Comparison of ENCODE assay signal across 12 cellular contexts in the genomic region with DNA sequence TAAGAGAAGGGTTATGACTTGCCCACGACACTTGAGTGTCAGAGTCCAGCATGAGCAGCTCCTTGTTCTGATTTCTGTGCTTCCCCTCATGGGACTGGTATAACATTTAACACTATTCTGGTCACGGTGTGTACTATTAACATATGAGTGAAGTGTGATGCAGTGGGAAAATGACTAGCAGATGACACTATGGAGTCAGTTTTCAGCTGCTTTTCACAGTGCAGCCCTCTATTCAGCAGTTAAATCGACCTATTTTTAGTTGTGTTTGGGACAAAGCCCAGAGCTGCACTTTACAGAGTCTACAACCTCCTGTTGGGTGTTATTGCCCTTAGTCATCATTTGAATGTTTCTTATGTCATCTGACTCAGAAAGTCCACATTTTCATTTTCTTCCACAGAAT. TPM values are rescaled to one million over a fixed set of nuclear protein-coding genes. Genes with fewer than 3 reads are reported as not detected.
DNase-seq lines count a peak whose midpoint lies in the region; ATAC-seq, FAIRE-seq and TF ChIP-seq lines count a peak whose summit lies in the region.
"Had no signal": no experiment of that assay in that cellular context is flagged by ENCODE, and none has a peak within 500 bp of the region (broad histone marks: within the 10 kb centered on the region; RNA-seq: fewer than 3 reads in every experiment).

No MANE protein-coding gene starts in this region.

- no peak overlapping the region for H2AFZ ChIP-seq in endothelial cell of umbilical vein (ENCODE audit: low read depth, low read length)

- CTCF ChIA-PET in AG04450 (lab: Charles Lee) = interaction anchor here (1.1 kb wide), 1 partner anchor 146 kb away, joined by 3 read pairs; no protein-coding TSS in a partner anchor
- CTCF ChIA-PET in endothelial cell of umbilical vein (lab: Charles Lee) = interaction anchor here (1.1 to 1.4 kb wide), 3 partner anchors 15 to 111 kb away, joined by 3 to 6 read pairs (median 3); no protein-coding TSS in a partner anchor

- H3K4me3 Mint-ChIP-seq in stimulated activated naive CD8-positive, alpha-beta T cell treated with anti-CD3 and anti-CD28 coated beads, Interleukin-15, amount 100 ng/mL, for 72 hours = no peak overlapping the region
- H3K4me3 Mint-ChIP-seq: CD4-positive, CD25-positive, alpha-beta regulatory T cell had no signal

- no peaks in the 10 kb centered on the region for H3K9me1 ChIP-seq in endothelial cell of umbilical vein (replicated peaks; ENCODE audit: control insufficient read depth, extremely low read depth, insufficient read depth, low read length)

- H3K27me3 Mint-ChIP-seq in stimulated activated naive CD8-positive, alpha-beta T cell treated with anti-CD3 and anti-CD28 coated beads, Interleukin-15, amount 100 ng/mL, for 72 hours = no peaks in the 10 kb centered on the region
- H3K27me3 Mint-ChIP-seq: CD4-positive, CD25-positive, alpha-beta regulatory T cell had no signal

- intact Hi-C loops in endothelial cell of umbilical vein (cut with micrococcal nuclease) = no loop called here

- DNase-seq in AG04450 (ENCODE audit: low read depth, low spot score) = peak; percentile 46
- DNase-seq in NCI-H226 = peak; percentile 31
- DNase-seq in endothelial cell of umbilical vein (ENCODE audit: low read depth, low spot score) = peak; percentile 90
- no peak for DNase-seq in stimulated activated naive CD8-positive, alpha-beta T cell treated with anti-CD3 and anti-CD28 coated beads, Interleukin-15, amount 100 ng/mL, for 72 hours
- DNase-seq in D341Med (ENCODE audit: low spot score) = no peak
- DNase-seq: CD4-positive, CD25-positive, alpha-beta regulatory T cell; central memory CD4-positive, alpha-beta T cell; NCI-H526; T-helper 1 cell had no signal

- H3K9me3 Mint-ChIP-seq in stimulated activated naive CD8-positive, alpha-beta T cell treated with anti-CD3 and anti-CD28 coated beads, Interleukin-15, amount 100 ng/mL, for 72 hours = no peaks in the 10 kb centered on the region

- no peak overlapping the region for H3K27ac Mint-ChIP-seq in stimulated activated naive CD8-positive, alpha-beta T cell treated with anti-CD3 and anti-CD28 coated beads, Interleukin-15, amount 100 ng/mL, for 72 hours
- H3K27ac Mint-ChIP-seq: CD4-positive, CD25-positive, alpha-beta regulatory T cell had no signal

- no peaks in the 10 kb centered on the region for H3K79me2 ChIP-seq in endothelial cell of umbilical vein (ENCODE audit: control insufficient read depth, insufficient read depth, low read length)

- no peaks in the 10 kb centered on the region for H4K20me1 ChIP-seq in endothelial cell of umbilical vein (replicated peaks; ENCODE audit: control insufficient read depth, extremely low read depth, insufficient read depth, low read length)

- POLR2A ChIA-PET in AG04450 (lab: Yijun Ruan, JAX) = no interaction called here
- POLR2A ChIA-PET in endothelial cell of umbilical vein (lab: Charles Lee) = no interaction called here

- no peak overlapping the region for H3K4me2 ChIP-seq in endothelial cell of umbilical vein (ENCODE audit: insufficient read depth, low read length)

- no TSS peak for BruUV-seq in endothelial cell of umbilical vein (replicated peaks; lab: Mats Ljungman, UMichigan)

- no peak for FAIRE-seq in endothelial cell of umbilical vein (lab: Jason Lieb, UNC)

- no peaks in the 10 kb centered on the region for H3K4me1 Mint-ChIP-seq in stimulated activated naive CD8-positive, alpha-beta T cell treated with anti-CD3 and anti-CD28 coated beads, Interleukin-15, amount 100 ng/mL, for 72 hours
- H3K4me1 Mint-ChIP-seq: CD4-positive, CD25-positive, alpha-beta regulatory T cell had no signal

- H3K27ac ChIP-seq in AG04450 (ENCODE audit: low read depth, low read length) (no peak overlapping the region), endothelial cell of umbilical vein (ENCODE audit: insufficient read depth, low read depth, low read length) (no peak overlapping the region), mesodermal cell (ENCODE audit: low read depth, low read length, severe bottlenecking) (peak overlapping the region; percentile 25)

- H3K27me3 ChIP-seq in AG04450 (ENCODE audit: control insufficient read depth, insufficient read depth, low read length) = no peaks in the 10 kb centered on the region
- H3K27me3 ChIP-seq in endothelial cell of umbilical vein (ENCODE audit: control insufficient read depth in 2 of 2, insufficient read depth in 2 of 2, low read length in 2 of 2) = no peaks in the 10 kb centered on the region

- dilution Hi-C loops in endothelial cell of umbilical vein (cut with MboI; ENCODE audit: extremely low pct_ligation_motif_present, low sequenced_read_pairs) = no loop called here

- H3K9ac ChIP-seq in endothelial cell of umbilical vein (replicated peaks; ENCODE audit: extremely low read depth, insufficient read depth, low read length) = no peak overlapping the region

- 83 to 89% methylated on average over 1 to 2 of the region's 3 CpGs for WGBS in mesodermal cell (ENCODE audit: insufficient coverage in 2 of 2), 2 experiments

- TF ChIP-seq POLR2A in endothelial cell of umbilical vein (IDR thresholded peaks at IDR 0.05; ENCODE audit: low read depth, low read length) = no peak

- peaks cover 11% of the 10 kb centered on the region for H3K4me1 ChIP-seq in endothelial cell of umbilical vein (ENCODE audit: control insufficient read depth, extremely low read depth, insufficient read depth, low read length)
- peaks cover 7% of the 10 kb centered on the region for H3K4me1 ChIP-seq in mesodermal cell (ENCODE audit: control insufficient read depth, insufficient read depth, low read length, poor library complexity, severe bottlenecking)

- TF ChIP-seq CTCF in AG04450 (IDR thresholded peaks at IDR 0.05; ENCODE audit: low read depth, low read length) (no peak), endothelial cell of umbilical vein (IDR thresholded peaks at IDR 0.05; ENCODE audit: extremely low read depth in 1 of 2, insufficient read depth in 1 of 2, low read depth in 1 of 2, low read length in 2 of 2) (no peak)

- no peaks in the 10 kb centered on the region for H3K36me3 ChIP-seq in endothelial cell of umbilical vein (ENCODE audit: control insufficient read depth in 2 of 2, extremely low read depth in 1 of 2, insufficient read depth in 2 of 2, low read length in 2 of 2)
- no peaks in the 10 kb centered on the region for H3K36me3 ChIP-seq in mesodermal cell (ENCODE audit: control insufficient read depth, insufficient read depth, low read length)

- H3K9me3 ChIP-seq in AG04450 (ENCODE audit: control insufficient read depth, insufficient read depth, low read length) (no peaks in the 10 kb centered on the region), endothelial cell of umbilical vein (replicated peaks; ENCODE audit: control insufficient read depth, insufficient read depth, low read length) (no peaks in the 10 kb centered on the region), mesodermal cell (ENCODE audit: control insufficient read depth, low read length) (no peaks in the 10 kb centered on the region)

- H3K4me3 ChIP-seq in AG04450 (ENCODE audit: low read depth, low read length) = no peak overlapping the region
- H3K4me3 ChIP-seq in endothelial cell of umbilical vein (replicated peaks in 1 of 3; ENCODE audit: insufficient read depth in 1 of 3, low read depth in 1 of 3, low read length in 3 of 3) = no peak overlapping the region
- no peak overlapping the region for H3K4me3 ChIP-seq in mesodermal cell (ENCODE audit: extremely low read depth, insufficient read depth, low read length, poor library complexity, severe bottlenecking)

- no peak for ATAC-seq in HG02678 (IDR thresholded peaks at IDR 0.05; ENCODE audit: unreplicated experiment)
- ATAC-seq in GM18867 (IDR thresholded peaks at IDR 0.05; ENCODE audit: unreplicated experiment) = no peak
- ATAC-seq in stimulated activated naive CD8-positive, alpha-beta T cell treated with anti-CD3 and anti-CD28 coated beads, Interleukin-15, amount 100 ng/mL, for 72 hours = no peak

TF ChIP-seq in endothelial cell of umbilical vein, 7 proteins besides CTCF, POLR2A, EP300 and RAD21:
- peak; percentile 36 for TF ChIP-seq FOS (IDR thresholded peaks at IDR 0.05; ENCODE audit: borderline replicate concordance, insufficient read depth, low read length)
- TF ChIP-seq MYC (IDR thresholded peaks at IDR 0.05; ENCODE audit: low read depth, low read length) = no peak
- TF ChIP-seq JUN (IDR thresholded peaks at IDR 0.05; ENCODE audit: borderline replicate concordance, insufficient read depth, insufficient read length, low read depth) = peak; percentile 26
TF ChIP-seq in endothelial cell of umbilical vein: peak in this region for 2.

RNA-seq across cellular contexts. Expression of gene CHSY3, which starts 59.1 kb away (rescaled TPM):
- polyA plus RNA-seq in AG04450 (2011; rRNA removed) = 0.43 and 0.67 TPM in 2 replicates
- polyA minus RNA-seq in AG04450 (2011; rRNA and poly(A)+ RNA removed) = 0.65 and 1.3 TPM in 2 replicates
- total RNA-seq in endothelial cell of umbilical vein = 6.8 and 8.4 TPM in 2 replicates
- 2.2 and 2.8 TPM in 2 replicates for polyA plus RNA-seq in endothelial cell of umbilical vein
- 1.9 and 2.3 TPM in 2 replicates for polyA plus RNA-seq in endothelial cell of umbilical vein (2011; cell fraction: cytosol; rRNA removed)
- polyA plus RNA-seq in endothelial cell of umbilical vein (2011; cell fraction: nucleus; rRNA removed) = 3.0 and 4.0 TPM in 2 replicates
- 1.7 TPM in 2 replicates for polyA plus RNA-seq in endothelial cell of umbilical vein (2012)
- 7.7 and 8.1 TPM in 2 replicates for polyA minus RNA-seq in endothelial cell of umbilical vein
- not detected for polyA minus RNA-seq in endothelial cell of umbilical vein (2011; cell fraction: cytosol; rRNA and poly(A)+ RNA removed)
- polyA minus RNA-seq in endothelial cell of umbilical vein (2011; cell fraction: nucleus; rRNA and poly(A)+ RNA removed) = 11.1 and 11.3 TPM in 2 replicates
- polyA plus RNA-seq in mesodermal cell (2013, experiment 1 of 2) = 21.7 TPM
- 16.6 TPM for polyA plus RNA-seq in mesodermal cell (2013, experiment 2 of 2)
- total RNA-seq: CD4-positive, CD25-positive, alpha-beta regulatory T cell had no signal

Comparison
In these comparisons a context has a peak if more than half of its experiments do, and no peak if none do; other contexts are left out.
1. DNase-seq: peak in AG04450 (single experiment), NCI-H226 (single experiment) and endothelial cell of umbilical vein (single experiment); none in stimulated activated naive CD8-positive, alpha-beta T cell treated with anti-CD3 and anti-CD28 coated beads, Interleukin-15, amount 100 ng/mL, for 72 hours (0 of 2) and D341Med (single experiment).